In genomic region chr9:96989747-96990318, GRCh38 we compare ENCODE assay signal across 5 cellular contexts. TPM values are rescaled to one million over a fixed set of nuclear protein-coding genes. Genes with fewer than 3 reads are reported as not detected.
"Had no signal": no experiment of that assay in that cellular context is flagged by ENCODE, and none has a peak within 500 bp of the region (broad histone marks: within the 10 kb centered on the region; RNA-seq: fewer than 3 reads in every experiment).

No MANE protein-coding gene starts in this region.

RNA-seq across cellular contexts. Expression of gene CTSV, which starts 49.1 kb away (rescaled TPM):
- total RNA-seq: ascending aorta, cardiac septum, right atrium auricular region, T-helper 17 cell had no signal
- polyA plus RNA-seq: naive thymus-derived CD4-positive, alpha-beta T cell had no signal
